In the genomic region with DNA sequence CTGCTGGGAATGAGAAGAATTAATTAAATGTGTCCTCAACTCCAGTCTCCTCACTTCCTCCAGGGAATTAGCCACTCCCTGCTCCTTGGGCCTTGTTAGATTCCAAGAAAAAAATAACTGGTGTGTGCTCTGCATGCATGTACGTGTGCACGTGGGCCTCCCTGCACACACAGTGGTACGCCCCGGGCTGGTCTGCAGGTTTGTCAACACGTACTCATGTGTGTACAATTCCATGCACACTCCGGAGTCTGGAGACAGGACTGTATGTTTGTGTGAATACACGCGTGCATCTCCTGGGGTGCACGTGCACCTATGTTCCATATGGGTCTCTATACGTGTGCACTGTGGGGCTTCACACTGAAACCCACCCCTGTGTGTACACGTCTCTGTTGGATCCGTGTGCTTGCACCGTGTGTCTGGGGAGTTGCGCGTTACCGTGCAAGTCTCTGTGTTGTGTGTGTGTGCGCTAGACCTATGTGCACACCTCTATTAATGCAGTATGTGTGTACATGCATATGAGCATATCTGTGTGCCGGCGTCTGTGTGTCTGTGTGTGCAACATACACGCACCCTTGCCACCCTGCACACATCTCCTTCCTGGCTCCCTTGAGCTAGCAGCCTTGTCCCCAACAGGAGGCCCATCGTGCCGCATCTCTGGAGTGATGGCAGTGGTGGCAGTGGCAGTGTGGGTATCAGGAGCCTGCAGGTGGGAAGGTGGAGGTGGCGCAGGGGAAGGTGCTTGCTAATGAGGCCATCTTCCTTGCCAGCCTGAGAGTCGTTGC, we compare ENCODE assay signal across 13 cellular contexts.
"Had no signal": no experiment of that assay in that cellular context is flagged by ENCODE, and none has a peak within 500 bp of the region (broad histone marks: within the 10 kb centered on the region; RNA-seq: fewer than 3 reads in every experiment).

No MANE protein-coding gene starts in this region.

- H3K36me3 ChIP-seq: SJSA1, tibial artery had no signal

- H3K27ac Mint-ChIP-seq: activated CD4-positive, alpha-beta memory T cell treated with anti-CD3 and anti-CD28 coated beads for 36 hours; activated naive CD4-positive, alpha-beta T cell treated with anti-CD3 and anti-CD28 coated beads, Interleukin-2, amount 10 ng/mL, durations not matched to agents 7 days and 5 days; dendritic cell treated with granulocyte-macrophage colony-stimulating factor and Interleukin-4, amounts not matched to agents 40 ng/mL and 50 ng/mL, for 4 days; stimulated activated memory B cell treated with anti-CD40 and anti-IgM and Interleukin-4, amounts not matched to agents 10 μg/mL and 1 μg/mL and 100 μg/mL, for 72 hours had no signal

- H3K4me1 ChIP-seq: parathyroid adenoma, SJSA1 had no signal

- H3K9me3 Mint-ChIP-seq: activated CD4-positive, alpha-beta memory T cell treated with anti-CD3 and anti-CD28 coated beads for 36 hours; activated naive CD4-positive, alpha-beta T cell treated with anti-CD3 and anti-CD28 coated beads, Interleukin-2, amount 10 ng/mL, durations not matched to agents 7 days and 5 days; central memory CD8-positive, alpha-beta T cell; dendritic cell treated with granulocyte-macrophage colony-stimulating factor and Interleukin-4, amounts not matched to agents 40 ng/mL and 50 ng/mL, for 4 days; neural crest cell; stimulated activated memory B cell treated with anti-CD40 and anti-IgM and Interleukin-4, amounts not matched to agents 10 μg/mL and 1 μg/mL and 100 μg/mL, for 72 hours had no signal

- H3K27ac ChIP-seq: parathyroid adenoma, SJSA1, tibial artery had no signal

- H3K4me1 Mint-ChIP-seq: activated naive CD4-positive, alpha-beta T cell treated with anti-CD3 and anti-CD28 coated beads, Interleukin-2, amount 10 ng/mL, durations not matched to agents 7 days and 5 days; central memory CD8-positive, alpha-beta T cell had no signal

- H3K27me3 ChIP-seq: SJSA1, tibial artery had no signal

- ATAC-seq: stimulated activated memory B cell treated with anti-CD40 and anti-IgM and Interleukin-4, amounts not matched to agents 10 μg/mL and 1 μg/mL and 100 μg/mL, for 72 hours had no signal

- H3K9me3 ChIP-seq: SJSA1, tibial artery had no signal

- H3K36me3 Mint-ChIP-seq: activated CD4-positive, alpha-beta memory T cell treated with anti-CD3 and anti-CD28 coated beads for 36 hours; activated naive CD4-positive, alpha-beta T cell treated with anti-CD3 and anti-CD28 coated beads, Interleukin-2, amount 10 ng/mL, durations not matched to agents 7 days and 5 days; stimulated activated memory B cell treated with anti-CD40 and anti-IgM and Interleukin-4, amounts not matched to agents 10 μg/mL and 1 μg/mL and 100 μg/mL, for 72 hours had no signal

- H3K4me3 ChIP-seq: SJSA1, tibial artery had no signal

- DNase-seq: activated CD4-positive, alpha-beta memory T cell treated with anti-CD3 and anti-CD28 coated beads for 36 hours; activated naive CD4-positive, alpha-beta T cell treated with anti-CD3 and anti-CD28 coated beads, Interleukin-2, amount 10 ng/mL, durations not matched to agents 7 days and 5 days; hippocampal formation; retina; small intestine; T-helper 9 cell had no signal

- H3K4me3 Mint-ChIP-seq: activated CD4-positive, alpha-beta memory T cell treated with anti-CD3 and anti-CD28 coated beads for 36 hours; activated naive CD4-positive, alpha-beta T cell treated with anti-CD3 and anti-CD28 coated beads, Interleukin-2, amount 10 ng/mL, durations not matched to agents 7 days and 5 days; central memory CD8-positive, alpha-beta T cell; dendritic cell treated with granulocyte-macrophage colony-stimulating factor and Interleukin-4, amounts not matched to agents 40 ng/mL and 50 ng/mL, for 4 days; neural crest cell; stimulated activated memory B cell treated with anti-CD40 and anti-IgM and Interleukin-4, amounts not matched to agents 10 μg/mL and 1 μg/mL and 100 μg/mL, for 72 hours had no signal

- H3K27me3 Mint-ChIP-seq: activated CD4-positive, alpha-beta memory T cell treated with anti-CD3 and anti-CD28 coated beads for 36 hours had no signal

- FAIRE-seq: small intestine had no signal
